ENCODE assay signal across 1 cellular context in genomic region chr2:142877265-142877756, GRCh38.
TF ChIP-seq lines count a peak whose summit lies in the region.

Gene KYNU, plus strand, starts transcription at chr2:142877664. Its CDS starts 7,704 bp downstream, at chr2:142885368.

TF ChIP-seq in K562, 482 proteins besides CTCF, POLR2A, EP300 and RAD21 (continued from another document):
- TF ChIP-seq MGA (IDR thresholded peaks at IDR 0.05) (peak; percentile 36; the same call in 1 of the 2 replicates), GATAD2B (IDR thresholded peaks at IDR 0.05; ENCODE audit: borderline replicate concordance) (no peak), SPI1 (IDR thresholded peaks at IDR 0.05; ENCODE audit: borderline replicate concordance, low read depth, low read length) (0 out of 2 replicates have a peak, but pooled peaks have one; percentile 1), ESRRA (IDR thresholded peaks at IDR 0.05; ENCODE audit: borderline replicate concordance, low read depth) (no peak)
